In genomic region chr19:7333198-7334118, GRCh38 we compare ENCODE assay signal across 18 cellular contexts. TPM values are rescaled to one million over a fixed set of nuclear protein-coding genes. Genes with fewer than 3 reads are reported as not detected.
DNase-seq lines count a peak whose midpoint lies in the region; FAIRE-seq and TF ChIP-seq lines count a peak whose summit lies in the region.
"Had no signal": no experiment of that assay in that cellular context is flagged by ENCODE, and none has a peak within 500 bp of the region (broad histone marks: within the 10 kb centered on the region; RNA-seq: fewer than 3 reads in every experiment).

No MANE protein-coding gene starts in this region.

- no peak overlapping the region for H3K4ac ChIP-seq in H1 (replicated peaks; ENCODE audit: insufficient read length, low read depth, low read length)

- no peak overlapping the region for H2AK5ac ChIP-seq in H1 (ENCODE audit: low read depth, low read length)

- no peak overlapping the region for H3K14ac ChIP-seq in H1 (ENCODE audit: insufficient read length)

- H2BK120ac ChIP-seq in H1 (replicated peaks; ENCODE audit: low read depth, low read length): no peak overlapping the region

- H3K4me2 ChIP-seq in H1 (ENCODE audit: insufficient read depth in 1 of 2, low read depth in 2 of 2, low read length in 2 of 2) (no peak overlapping the region), PC-9 (no peak overlapping the region)

- no peak overlapping the region for H3K4me3 ChIP-seq in GM06990 (replicated peaks; ENCODE audit: low read depth, low read length)
- no peak overlapping the region for H3K4me3 ChIP-seq in H1 (ENCODE audit: extremely low read depth in 1 of 4, insufficient read depth in 2 of 4, low read depth in 3 of 4, low read length in 4 of 4)
- H3K4me3 ChIP-seq in PC-9: no peak overlapping the region
- H3K4me3 ChIP-seq: dorsolateral prefrontal cortex had no signal

- TF ChIP-seq POLR2A in H1 (IDR thresholded peaks at IDR 0.05; ENCODE audit: control extremely low read depth in 1 of 2, low read depth in 2 of 2, low read length in 2 of 2): no peak

- CTCF ChIA-PET in H1 (lab: Charles Lee; ENCODE audit: partially characterized antibody) (interaction anchor here (0.6 to 1.0 kb wide), 3 partner anchors 21 to 537 kb away, joined by 3 to 4 read pairs (median 3); no protein-coding TSS in a partner anchor), PC-9 (lab: Charles Lee) (no interaction called here)

- no peaks in the 10 kb centered on the region for H3K9me2 ChIP-seq in PC-9 (ENCODE audit: insufficient read depth)

- no TSS peak for BruUV-seq in PC-9 (replicated peaks; lab: Mats Ljungman, UMichigan)

- no peak overlapping the region for H3K18ac ChIP-seq in H1 (ENCODE audit: extremely low read depth, low read length)

- no peak overlapping the region for H2BK15ac ChIP-seq in H1 (ENCODE audit: low read length)

- H2BK20ac ChIP-seq in H1 (ENCODE audit: low read length): no peak overlapping the region

- TF ChIP-seq RAD21 in H1 (IDR thresholded peaks at IDR 0.05 in 1 of 2, conservative IDR thresholded peaks at IDR 0.05 in 1 of 2; ENCODE audit: low read depth in 2 of 2, low read length in 2 of 2): no peak

- H3K4me1 ChIP-seq in H1 (replicated peaks in 1 of 4; ENCODE audit: control insufficient read depth in 3 of 4, insufficient read depth in 4 of 4, low read length in 3 of 4): no peaks in the 10 kb centered on the region
- no peaks in the 10 kb centered on the region for H3K4me1 ChIP-seq in PC-9 (replicated peaks; ENCODE audit: insufficient read depth)

- FAIRE-seq in H1 (lab: Jason Lieb, UNC): no peak

- no peaks in the 10 kb centered on the region for H3F3A ChIP-seq in PC-9 (ENCODE audit: insufficient read depth, low read depth)

- H3K79me1 ChIP-seq in H1 (ENCODE audit: low read depth, low read length): no peaks in the 10 kb centered on the region

- H3K79me2 ChIP-seq in H1 (ENCODE audit: control insufficient read depth in 1 of 2, insufficient read depth in 2 of 2, low read length in 2 of 2) (no peaks in the 10 kb centered on the region), PC-9 (ENCODE audit: low read depth) (no peaks in the 10 kb centered on the region)

- no peak overlapping the region for H4K5ac ChIP-seq in H1 (ENCODE audit: insufficient read length, low read depth, low read length)

- H3K9me3 ChIP-seq in H1 (ENCODE audit: insufficient read depth in 2 of 2, low read depth in 1 of 2, low read length in 1 of 2) (peaks cover 0 to 7% of the 10 kb centered on the region in 2 experiments; a peak in 2 of 4 replicates), PC-9 (ENCODE audit: insufficient read depth, low read depth) (no peaks in the 10 kb centered on the region)

- H4K20me1 ChIP-seq in H1 (replicated peaks in 1 of 2; ENCODE audit: control insufficient read depth in 1 of 2, insufficient read depth in 2 of 2, low read length in 2 of 2): peaks cover 0 to 6% of the 10 kb centered on the region in 2 experiments
- no peaks in the 10 kb centered on the region for H4K20me1 ChIP-seq in PC-9 (ENCODE audit: insufficient read depth)

- no peak overlapping the region for H2BK12ac ChIP-seq in H1 (ENCODE audit: low read depth, low read length)

- H4K91ac ChIP-seq in H1 (replicated peaks; ENCODE audit: insufficient read length, low read length): no peak overlapping the region

- H3K27me3 ChIP-seq in GM06990 (replicated peaks; ENCODE audit: control insufficient read depth, insufficient read depth, low read length): no peaks in the 10 kb centered on the region
- no peaks in the 10 kb centered on the region for H3K27me3 ChIP-seq in H1 (replicated peaks in 1 of 4; ENCODE audit: control insufficient read depth in 3 of 4, extremely low read depth in 1 of 4, insufficient read depth in 3 of 4, low read length in 3 of 4)
- H3K27me3 ChIP-seq in PC-9 (ENCODE audit: insufficient read depth, low read depth): no peaks in the 10 kb centered on the region
- H3K27me3 ChIP-seq: dorsolateral prefrontal cortex had no signal

- TF ChIP-seq CTCF in GM06990 (IDR thresholded peaks at IDR 0.05; ENCODE audit: insufficient read depth, low read length, poor library complexity, severe bottlenecking) (no peak), H1 (IDR thresholded peaks at IDR 0.05; ENCODE audit: control extremely low read depth in 1 of 3, insufficient read depth in 1 of 3, low read depth in 1 of 3, low read length in 3 of 3) (no peak), PC-9 (conservative IDR thresholded peaks at IDR 0.05) (no peak)

- no peak overlapping the region for H3K23ac ChIP-seq in H1 (ENCODE audit: insufficient read length)

- 91% methylated on average over 16 of the region's 17 CpGs; no CpG with 5 or more reads in 1 of the 2 experiments for WGBS in H1 (ENCODE audit: extremely low coverage in 1 of 2, insufficient coverage in 1 of 2, insufficient read length in 1 of 2, insufficient replicate concordance in 2 of 2, low coverage in 1 of 2, low lambda C conversion rate in 2 of 2, missing lambda C conversion rate in 1 of 2), 2 experiments

- peak; percentile 65 for DNase-seq in GM06990 (ENCODE audit: extremely low read depth, insufficient read length)
- DNase-seq in NCI-H226: peak; percentile 25
- DNase-seq in H1 (ENCODE audit: low read depth in 1 of 2, low spot score in 2 of 2): no peak
- DNase-seq in posterior vena cava (ENCODE audit: low spot score): peak; percentile 83
- no peak for DNase-seq in NCI-H2196 (lab: John Stamatoyannopoulos, UW; ENCODE audit: unreplicated experiment)
- no peak for DNase-seq in SHP77 (lab: John Stamatoyannopoulos, UW)
- DNase-seq in hypothalamus (lab: John Stamatoyannopoulos, UW): no peak
- DNase-seq in PC-9: no peak
- DNase-seq: C1 segment of cervical spinal cord; dorsolateral prefrontal cortex; foreskin fibroblast; H9; kidney glomerular epithelial cell; naive thymus-derived CD4-positive, alpha-beta T cell; NCI-H1436 treated with DMSO at 0.1 percent for 48 hours; NCI-H524 treated with DMSO at 0.1 percent for 48 hours; stimulated activated naive B cell treated with anti-CD40 and anti-IgM and Interleukin-4, amounts not matched to agents 10 μg/mL and 1 μg/mL and 100 μg/mL, for 72 hours; T1000 had no signal

- no peak overlapping the region for H2AFZ ChIP-seq in H1 (ENCODE audit: low read length)
- H2AFZ ChIP-seq in PC-9: no peak overlapping the region

- H3K36me3 ChIP-seq in GM06990 (ENCODE audit: control insufficient read depth, insufficient read depth, low read length) (no peaks in the 10 kb centered on the region), H1 (ENCODE audit: control insufficient read depth in 2 of 4, insufficient read depth in 4 of 4, low read length in 3 of 4) (no peaks in the 10 kb centered on the region), PC-9 (ENCODE audit: low read depth) (no peaks in the 10 kb centered on the region)

- peaks cover 7% of the 10 kb centered on the region; the same call in 1 of the 2 replicates for H3K23me2 ChIP-seq in H1 (ENCODE audit: low read depth, low read length)

- no peak overlapping the region for H4K8ac ChIP-seq in H1 (ENCODE audit: extremely low read depth, insufficient read depth, low read length)

- peak overlapping the region; percentile 30 for H3K56ac ChIP-seq in H1 (replicated peaks; ENCODE audit: insufficient read length, low read depth, low read length)

- intact Hi-C loops in posterior vena cava (cut with DNase I) (no loop called here), PC-9 (cut with micrococcal nuclease; ENCODE audit: unreplicated experiment) (no loop called here)

- no peak overlapping the region for H2BK5ac ChIP-seq in H1 (ENCODE audit: low read depth, low read length)

- POLR2A ChIA-PET in H1 (lab: Charles Lee; ENCODE audit: partially characterized antibody): interaction anchor here (0.6 kb wide), 1 partner anchor 14 kb away, joined by 3 read pairs; no protein-coding TSS in a partner anchor
- POLR2A ChIA-PET in PC-9 (lab: Charles Lee; ENCODE audit: unreplicated experiment): interaction anchor here (0.7 kb wide), 1 partner anchor 234 kb away, joined by 6 read pairs; no protein-coding TSS in a partner anchor

- no peak overlapping the region for H3K27ac ChIP-seq in H1 (ENCODE audit: low read depth, low read length)
- no peak overlapping the region for H3K27ac ChIP-seq in PC-9
- H3K27ac ChIP-seq: dorsolateral prefrontal cortex had no signal

- no peak overlapping the region for H3K9ac ChIP-seq in H1 (replicated peaks in 1 of 4; ENCODE audit: extremely low read depth in 1 of 4, low read depth in 3 of 4, low read length in 3 of 4)

- no peak for TF ChIP-seq EP300 in H1 (IDR thresholded peaks at IDR 0.05; ENCODE audit: borderline replicate concordance in 1 of 2, low read depth in 2 of 2, low read length in 2 of 2)

TF ChIP-seq in H1, 55 proteins besides CTCF, POLR2A, EP300 and RAD21 (continues in another document):
- TF ChIP-seq USF2 (IDR thresholded peaks at IDR 0.05; ENCODE audit: low read length): no peak
- TF ChIP-seq SP1 (IDR thresholded peaks at IDR 0.05; ENCODE audit: low read depth, low read length): no peak

RNA-seq across cellular contexts. Expression of gene ARHGEF18, which starts 15.3 kb away (rescaled TPM):
- total RNA-seq in H1 (2021; fragmentation: NEBNext Ultra II Directional; extraction: Animal tissue kit (Norgen Biotek cat#: 25700)): 35.9 and 36.8 TPM in 2 replicates
- polyA plus RNA-seq in H1 (2011; rRNA removed): 12.2 and 17.4 TPM in 2 replicates
- 17.4 TPM for polyA plus RNA-seq in H1 (2011; cell fraction: cytosol; rRNA removed)
- polyA plus RNA-seq in H1 (2011; cell fraction: nucleus; rRNA removed): 25.3 TPM
- 20.2 to 26.9 TPM (median 23.4 TPM) in 4 replicates for polyA plus RNA-seq in H1 (2012, experiment 1 of 2)
- 17.9 TPM for polyA plus RNA-seq in H1 (2012, experiment 2 of 2)
- polyA plus RNA-seq in H1 (2013, experiment 1 of 2): 17.7 TPM
- polyA plus RNA-seq in H1 (2013, experiment 2 of 2): 17.2 TPM
- 8.3 and 9.1 TPM in 2 replicates for polyA minus RNA-seq in H1 (2011; rRNA and poly(A)+ RNA removed)
- polyA minus RNA-seq in H1 (2011; cell fraction: cytosol; rRNA and poly(A)+ RNA removed): 20.8 TPM
- polyA minus RNA-seq in H1 (2011; cell fraction: nucleus; rRNA and poly(A)+ RNA removed): 15.8 TPM
- total RNA-seq in posterior vena cava (10 to 100 TPM; 17.6 to 19.9 TPM), PC-9 (2021) (58.2 and 77.4 TPM in 2 replicates)

RNA-seq across cellular contexts. Expression of gene INSR, which starts 39.2 kb away (rescaled TPM):
- 48.7 and 51.0 TPM in 2 replicates for total RNA-seq in H1 (2021; fragmentation: NEBNext Ultra II Directional; extraction: Animal tissue kit (Norgen Biotek cat#: 25700))
- polyA plus RNA-seq in H1 (2011; rRNA removed): 13.1 and 23.0 TPM in 2 replicates
- 14.0 TPM for polyA plus RNA-seq in H1 (2011; cell fraction: cytosol; rRNA removed)
- polyA plus RNA-seq in H1 (2011; cell fraction: nucleus; rRNA removed): 67.6 TPM
- polyA plus RNA-seq in H1 (2012, experiment 1 of 2): 19.9 to 25.1 TPM (median 21.9 TPM) in 4 replicates
- polyA plus RNA-seq in H1 (2012, experiment 2 of 2): 2.9 TPM
- polyA plus RNA-seq in H1 (2013, experiment 1 of 2): 21.5 TPM
- polyA plus RNA-seq in H1 (2013, experiment 2 of 2): 20.9 TPM
- 137 and 179 TPM in 2 replicates for polyA minus RNA-seq in H1 (2011; rRNA and poly(A)+ RNA removed)
- 53.8 TPM for polyA minus RNA-seq in H1 (2011; cell fraction: cytosol; rRNA and poly(A)+ RNA removed)
- polyA minus RNA-seq in H1 (2011; cell fraction: nucleus; rRNA and poly(A)+ RNA removed): 71.7 TPM
- total RNA-seq in posterior vena cava (10 to 100 TPM; 47.5 to 63.0 TPM), PC-9 (2021) (9.3 and 18.9 TPM in 2 replicates)

Comparison
In these comparisons a context has a peak if more than half of its experiments do, and no peak if none do; other contexts are left out.
1. DNase-seq: peak in GM06990 (single experiment), NCI-H226 (single experiment) and posterior vena cava (single experiment); none in H1 (0 of 2), NCI-H2196 (single experiment), SHP77 (0 of 2), hypothalamus (0 of 51) and PC-9 (0 of 2).